Comparison of ENCODE assay signal across 9 cellular contexts in genomic region chr16:85523602-85524364, GRCh38.
A peak's percentile ranks its signal among the peaks of the same experiment; 100 is the strongest.
DNase-seq lines count a peak whose midpoint lies in the region; ATAC-seq and TF ChIP-seq lines count a peak whose summit lies in the region.
"Had no signal": no experiment of that assay in that cellular context is flagged by ENCODE, and none has a peak within 500 bp of the region (broad histone marks: within the 10 kb centered on the region; RNA-seq: fewer than 3 reads in every experiment).

No MANE protein-coding gene starts in this region.

- no peak overlapping the region for H2BK5ac ChIP-seq in H9 (ENCODE audit: insufficient read length, low read length)

- no peak overlapping the region for H2BK12ac ChIP-seq in H9 (ENCODE audit: insufficient read length, low read depth, low read length)

- H3K9me3 ChIP-seq in H9 (ENCODE audit: control insufficient read depth, low read depth, low read length) (no peaks in the 10 kb centered on the region), PC-3 (ENCODE audit: low read length) (no peaks in the 10 kb centered on the region), gastrocnemius medialis (no peaks in the 10 kb centered on the region)

- no peaks in the 10 kb centered on the region; the same call in 1 of the 2 replicates for H3K27me3 Mint-ChIP-seq in H9 (ENCODE audit: low read depth)

- H3K4me1 Mint-ChIP-seq in H9, result peaks cover 33 to 37% of the 10 kb centered on the region in 2 experiments

- WGBS in H9 (ENCODE audit: extremely low coverage, insufficient read length, low lambda C conversion rate), result no CpG with 5 or more reads among the region's 22 CpGs

- H4K8ac ChIP-seq in H9 (replicated peaks; ENCODE audit: insufficient read length, low read depth, low read length), result no peak overlapping the region

- H4K91ac ChIP-seq in H9 (ENCODE audit: insufficient read length, low read depth, low read length), result no peak overlapping the region

- H3K23me2 ChIP-seq in H9 (ENCODE audit: insufficient read length, low read depth, low read length, poor library complexity, severe bottlenecking), result no peaks in the 10 kb centered on the region

- POLR2A ChIA-PET in PC-3 (lab: Charles Lee; ENCODE audit: unreplicated experiment), result interaction anchor here (0.6 kb wide), 1 partner anchor 32 kb away, joined by 6 read pairs; no protein-coding TSS in a partner anchor

- H4K20me1 ChIP-seq in H9 (ENCODE audit: control insufficient read depth, insufficient read depth, insufficient read length), result no peaks in the 10 kb centered on the region
- no peaks in the 10 kb centered on the region for H4K20me1 ChIP-seq in PC-3 (ENCODE audit: low read length)

- H3K27ac Mint-ChIP-seq in H9, result peak overlapping the region in 1 of 3 experiments; percentile 45; a peak in 1 of 7 replicates

- H3K36me3 ChIP-seq in PC-3 (ENCODE audit: low read depth, low read length) (no peaks in the 10 kb centered on the region), gastrocnemius medialis (no peaks in the 10 kb centered on the region)

- no peaks in the 10 kb centered on the region for H3F3A ChIP-seq in PC-3 (ENCODE audit: low read length, unreplicated experiment)

- no peak overlapping the region for H3K4me3 Mint-ChIP-seq in H9

- H3K9ac ChIP-seq in H9 (ENCODE audit: extremely low read depth, insufficient read length, low read length) (no peak overlapping the region), PC-3 (ENCODE audit: low read length) (no peak overlapping the region)

- H2BK120ac ChIP-seq in H9 (ENCODE audit: low read depth, low read length, poor library complexity, severe bottlenecking), result no peak overlapping the region

- no peak overlapping the region for H3K56ac ChIP-seq in H9 (ENCODE audit: insufficient read length, low read depth, low read length)

- intact Hi-C loops in PC-3 (cut with micrococcal nuclease) (no loop called here), gastrocnemius medialis (cut with DNase I; ENCODE audit: low total_unique reads) (no loop called here)

- H3K4me2 ChIP-seq in H9 (ENCODE audit: insufficient read depth, insufficient read length, low read length), result no peak overlapping the region
- H3K4me2 ChIP-seq in PC-3 (ENCODE audit: low read length), result no peak overlapping the region

- TF ChIP-seq CTCF in H9 (conservative IDR thresholded peaks at IDR 0.05) (no peak), PC-3 (conservative IDR thresholded peaks at IDR 0.05; ENCODE audit: low read depth, low read length) (no peak), foreskin keratinocyte (conservative IDR thresholded peaks at IDR 0.05) (no peak), gastrocnemius medialis (IDR thresholded peaks at IDR 0.05 in 4 of 5, conservative IDR thresholded peaks at IDR 0.05 in 1 of 5) (no peak)

- no peak overlapping the region for H3K18ac ChIP-seq in H9 (ENCODE audit: insufficient read length, low read depth, low read length)

- no peak overlapping the region for H2BK15ac ChIP-seq in H9 (ENCODE audit: low read depth, low read length)

- H3K79me1 ChIP-seq in H9 (ENCODE audit: insufficient read depth, low read depth, low read length, poor library complexity, severe bottlenecking), result no peaks in the 10 kb centered on the region

- BruUV-seq in PC-3 (replicated peaks; lab: Mats Ljungman, UMichigan), result no TSS peak

- peak; percentile 20; the same call in 1 of the 2 replicates for ATAC-seq in PC-3
- ATAC-seq in foreskin keratinocyte, result peak; percentile 1
- peak in 1 of 2 donors; percentile 25 for ATAC-seq in gastrocnemius medialis
- ATAC-seq in HG02970 (IDR thresholded peaks at IDR 0.05; ENCODE audit: low FRiP score, unreplicated experiment), result no peak
- no peak for ATAC-seq in HG03460 (IDR thresholded peaks at IDR 0.05; ENCODE audit: unreplicated experiment)

- no peak overlapping the region for H3K23ac ChIP-seq in H9 (ENCODE audit: insufficient read length, low read depth, low read length)

- H2AFZ ChIP-seq in H9 (ENCODE audit: low read length) (no peak overlapping the region), PC-3 (ENCODE audit: low read length) (no peak overlapping the region)

- no peak overlapping the region for H3K4me3 ChIP-seq in PC-3 (ENCODE audit: low read length)
- no peak overlapping the region for H3K4me3 ChIP-seq in gastrocnemius medialis

- H3K36me3 Mint-ChIP-seq in H9 (ENCODE audit: insufficient read depth in 1 of 3, low read depth in 3 of 3), result peaks cover 0 to 9% (median 7%) of the 10 kb centered on the region in 3 experiments; a peak in 4 of 7 replicates

- H3T11ph ChIP-seq in H9 (ENCODE audit: low read length), result no peak overlapping the region

- no peaks in the 10 kb centered on the region for H3K9me2 ChIP-seq in PC-3 (replicated peaks; ENCODE audit: low read length)

- H3K79me2 ChIP-seq in H9 (ENCODE audit: insufficient read depth, low read length) (no peaks in the 10 kb centered on the region), PC-3 (ENCODE audit: low read length) (no peaks in the 10 kb centered on the region)

- H3K4me1 ChIP-seq in H9 (ENCODE audit: insufficient read depth, low read length) (no peaks in the 10 kb centered on the region; the same call in 1 of the 2 replicates), PC-3 (ENCODE audit: insufficient read depth, low read length) (peaks cover 27% of the 10 kb centered on the region), foreskin keratinocyte (peaks cover 16% of the 10 kb centered on the region), gastrocnemius medialis (peaks cover 19 to 22% of the 10 kb centered on the region in 2 donors)

- in situ Hi-C loops in gastrocnemius medialis (cut with MboI; ENCODE audit: low sequenced_read_pairs in 4 of 4), result no loop called here

- no peak overlapping the region for H2AK5ac ChIP-seq in H9 (ENCODE audit: insufficient read length, low read length)

- DNase-seq in H9, result peak; percentile 79
- no peak for DNase-seq in PC-3
- DNase-seq in foreskin keratinocyte, result no peak
- no peak for DNase-seq in gastrocnemius medialis
- no peak for DNase-seq in activated effector memory CD4-positive, alpha-beta T cell treated with Interleukin-2 at 50 U/mL for 16 hours
- DNase-seq in NCI-H1694 treated with DMSO at 0.1 percent for 48 hours (lab: John Stamatoyannopoulos, UW), result no peak
- DNase-seq: activated CD4-positive, alpha-beta T cell treated with anti-CD3 and anti-CD28 coated beads, Interleukin-2, amount 50 U/mL, for 1 hour had no signal

- H3K14ac ChIP-seq in H9 (ENCODE audit: insufficient read depth, low read length), result no peak overlapping the region

- H3K27ac ChIP-seq in H9 (ENCODE audit: insufficient read length, low read depth, low read length), result no peak overlapping the region
- no peak overlapping the region for H3K27ac ChIP-seq in PC-3 (ENCODE audit: low read length)
- no peak overlapping the region for H3K27ac ChIP-seq in foreskin keratinocyte
- H3K27ac ChIP-seq in gastrocnemius medialis, result peak overlapping the region in 3 of 4 donors; percentile 10 to 29 (median 27)

- H4K5ac ChIP-seq in H9 (ENCODE audit: insufficient read length, low read depth, low read length), result no peak overlapping the region

- no peak for TF ChIP-seq POLR2A in gastrocnemius medialis (IDR thresholded peaks at IDR 0.05)

- H3K9me3 Mint-ChIP-seq in H9, result peaks cover 0 to 6% of the 10 kb centered on the region in 2 experiments; a peak in 3 of 5 replicates

- H3K27me3 ChIP-seq in H9 (ENCODE audit: insufficient read depth, low read length) (no peaks in the 10 kb centered on the region), PC-3 (ENCODE audit: low read length) (no peaks in the 10 kb centered on the region), foreskin keratinocyte (peaks cover 9% of the 10 kb centered on the region), gastrocnemius medialis (no peaks in the 10 kb centered on the region)

- no peak overlapping the region for H2BK20ac ChIP-seq in H9 (ENCODE audit: low read depth, low read length, poor library complexity, severe bottlenecking)

- H3K4ac ChIP-seq in H9 (ENCODE audit: low read depth, low read length), result no peak overlapping the region

- CTCF ChIA-PET in PC-3 (lab: Charles Lee), result interaction anchor here (0.6 kb wide), 1 partner anchor 25 kb away, joined by 6 read pairs; no protein-coding TSS in a partner anchor

Comparison
In these comparisons a context has a peak if more than half of its experiments do, and no peak if none do; other contexts are left out.
1. H3K27ac ChIP-seq: peak in gastrocnemius medialis (3 of 4); none in H9 (single experiment), PC-3 (single experiment) and foreskin keratinocyte (single experiment).
2. ATAC-seq: peak in PC-3 (single experiment) and foreskin keratinocyte (single experiment); none in HG02970 (single experiment) and HG03460 (single experiment).